In the genomic region with DNA sequence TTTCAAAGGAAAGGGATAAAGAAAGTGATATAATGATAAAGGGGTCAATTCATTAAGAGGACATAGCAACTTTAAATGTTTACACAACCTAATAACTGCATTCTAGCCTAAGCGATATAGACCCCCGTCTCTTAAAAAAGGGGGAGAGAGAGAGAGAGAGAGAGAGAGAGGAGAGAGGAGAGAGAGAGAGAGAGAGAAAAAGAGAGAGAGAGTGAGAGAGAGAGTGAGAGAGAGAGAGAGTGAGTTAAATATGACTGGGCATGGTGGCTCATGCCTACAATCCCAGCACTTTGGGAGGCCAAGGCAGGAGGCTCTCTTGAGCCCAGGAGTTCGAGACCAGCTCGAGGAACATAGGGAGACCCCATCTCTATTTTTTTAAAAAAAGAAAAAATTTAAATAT, we compare ENCODE assay signal across 23 cellular contexts.
DNase-seq lines count a peak whose midpoint lies in the region; ATAC-seq and TF ChIP-seq lines count a peak whose summit lies in the region.
"Had no signal": no experiment of that assay in that cellular context is flagged by ENCODE, and none has a peak within 500 bp of the region (broad histone marks: within the 10 kb centered on the region; RNA-seq: fewer than 3 reads in every experiment).

No MANE protein-coding gene starts in this region.

- no peak for TF ChIP-seq CTCF in HEK293 (tag by site-specific recombination; IDR thresholded peaks at IDR 0.05)

- no peak overlapping the region for H3K27ac ChIP-seq in HEK293 (ENCODE audit: extremely low read depth, low read depth, low read length)
- H3K27ac ChIP-seq: BLaER1 had no signal

- H3K27ac Mint-ChIP-seq in activated naive CD4-positive, alpha-beta T cell treated with anti-CD3 and anti-CD28 coated beads, Interleukin-2, amount 50 U/mL, for 24 hours, result peak overlapping the region; percentile 52
- H3K27ac Mint-ChIP-seq in activated naive CD4-positive, alpha-beta T cell treated with anti-CD3 and anti-CD28 coated beads, Interleukin-2, amount 50 U/mL, for 72 hours, result peak overlapping the region in 1 of 2 donors; percentile 78
- H3K27ac Mint-ChIP-seq in central memory CD8-positive, alpha-beta T cell (ENCODE audit: low read depth), result peak overlapping the region; percentile 73
- H3K27ac Mint-ChIP-seq in stimulated activated memory B cell treated with anti-CD40 and anti-IgM and Interleukin-4, amounts not matched to agents 10 μg/mL and 1 μg/mL and 100 μg/mL, for 72 hours, result peak overlapping the region; percentile 48
- H3K27ac Mint-ChIP-seq: GM23338, HFFc6 had no signal

- H3K36me3 Mint-ChIP-seq in activated naive CD4-positive, alpha-beta T cell treated with anti-CD3 and anti-CD28 coated beads, Interleukin-2, amount 50 U/mL, for 24 hours, result peaks cover 30% of the 10 kb centered on the region
- peaks cover 25 to 38% of the 10 kb centered on the region in 2 donors for H3K36me3 Mint-ChIP-seq in activated naive CD4-positive, alpha-beta T cell treated with anti-CD3 and anti-CD28 coated beads, Interleukin-2, amount 50 U/mL, for 72 hours
- peaks cover 82% of the 10 kb centered on the region for H3K36me3 Mint-ChIP-seq in central memory CD8-positive, alpha-beta T cell (ENCODE audit: insufficient read depth)
- peaks cover 83% of the 10 kb centered on the region for H3K36me3 Mint-ChIP-seq in stimulated activated memory B cell treated with anti-CD40 and anti-IgM and Interleukin-4, amounts not matched to agents 10 μg/mL and 1 μg/mL and 100 μg/mL, for 72 hours

- DNase-seq in activated naive CD4-positive, alpha-beta T cell treated with anti-CD3 and anti-CD28 coated beads, Interleukin-2, amount 50 U/mL, for 72 hours (ENCODE audit: low spot score in 2 of 2), result no peak
- DNase-seq in central memory CD8-positive, alpha-beta T cell (ENCODE audit: low spot score in 2 of 2), result no peak
- DNase-seq in NCI-H146 treated with DMSO at 0.1 percent for 48 hours (lab: John Stamatoyannopoulos, UW; ENCODE audit: unreplicated experiment), result no peak
- DNase-seq: CD4-positive, CD25-positive, alpha-beta regulatory T cell; DMS53; H9; HFFc6; KBM-7; MV-4-11; NCI-H1105; NCI-H1436 treated with DMSO at 0.1 percent for 48 hours; NCI-H1930; NCI-H2107; NCI-H446; NCI-H524 treated with DMSO at 0.1 percent for 48 hours; NCI-H774; SIG-M5 had no signal

- POLR2A ChIA-PET in HEK293 (lab: Yijun Ruan, JAX), result no interaction called here

- CTCF ChIA-PET in HEK293 (lab: Yijun Ruan, JAX), result interaction anchor here (1.1 kb wide), 1 partner anchor 9 kb away, joined by 5 read pairs; no protein-coding TSS in a partner anchor

- H3K4me3 ChIP-seq in HEK293 (ENCODE audit: low read depth, low read length), result no peak overlapping the region
- H3K4me3 ChIP-seq: BLaER1, GM23338 had no signal

- no peaks in the 10 kb centered on the region for H3K9me3 ChIP-seq in HEK293 (ENCODE audit: control insufficient read depth, insufficient read depth, low read depth, low read length)
- H3K9me3 ChIP-seq: BLaER1 had no signal

- peaks cover 8 to 92% of the 10 kb centered on the region in 2 experiments; a peak in 2 of 3 replicates for H3K36me3 ChIP-seq in HEK293 (ENCODE audit: control insufficient read depth in 2 of 2, insufficient read depth in 1 of 2, low read length in 2 of 2)

- H3K9me3 Mint-ChIP-seq in activated naive CD4-positive, alpha-beta T cell treated with anti-CD3 and anti-CD28 coated beads, Interleukin-2, amount 50 U/mL, for 24 hours, result no peaks in the 10 kb centered on the region
- no peaks in the 10 kb centered on the region for H3K9me3 Mint-ChIP-seq in activated naive CD4-positive, alpha-beta T cell treated with anti-CD3 and anti-CD28 coated beads, Interleukin-2, amount 50 U/mL, for 72 hours
- H3K9me3 Mint-ChIP-seq in central memory CD8-positive, alpha-beta T cell, result no peaks in the 10 kb centered on the region
- H3K9me3 Mint-ChIP-seq in stimulated activated memory B cell treated with anti-CD40 and anti-IgM and Interleukin-4, amounts not matched to agents 10 μg/mL and 1 μg/mL and 100 μg/mL, for 72 hours, result no peaks in the 10 kb centered on the region
- H3K9me3 Mint-ChIP-seq: CD4-positive, CD25-positive, alpha-beta regulatory T cell; GM23338; H9; HFFc6 had no signal

- no peaks in the 10 kb centered on the region for H3K4me1 ChIP-seq in HEK293 (ENCODE audit: control insufficient read depth, insufficient read depth, low read length)
- H3K4me1 ChIP-seq: BLaER1 had no signal

- H3K4me3 Mint-ChIP-seq in activated naive CD4-positive, alpha-beta T cell treated with anti-CD3 and anti-CD28 coated beads, Interleukin-2, amount 50 U/mL, for 24 hours, result no peak overlapping the region
- no peak overlapping the region for H3K4me3 Mint-ChIP-seq in central memory CD8-positive, alpha-beta T cell
- H3K4me3 Mint-ChIP-seq in stimulated activated memory B cell treated with anti-CD40 and anti-IgM and Interleukin-4, amounts not matched to agents 10 μg/mL and 1 μg/mL and 100 μg/mL, for 72 hours, result no peak overlapping the region
- H3K4me3 Mint-ChIP-seq: CD4-positive, CD25-positive, alpha-beta regulatory T cell; GM23338; H9; HFFc6 had no signal

- no peaks in the 10 kb centered on the region for H3K27me3 Mint-ChIP-seq in activated naive CD4-positive, alpha-beta T cell treated with anti-CD3 and anti-CD28 coated beads, Interleukin-2, amount 50 U/mL, for 24 hours
- H3K27me3 Mint-ChIP-seq in central memory CD8-positive, alpha-beta T cell, result no peaks in the 10 kb centered on the region
- no peaks in the 10 kb centered on the region for H3K27me3 Mint-ChIP-seq in stimulated activated memory B cell treated with anti-CD40 and anti-IgM and Interleukin-4, amounts not matched to agents 10 μg/mL and 1 μg/mL and 100 μg/mL, for 72 hours
- H3K27me3 Mint-ChIP-seq: CD4-positive, CD25-positive, alpha-beta regulatory T cell had no signal

- no peak for ATAC-seq in activated naive CD4-positive, alpha-beta T cell treated with anti-CD3 and anti-CD28 coated beads, Interleukin-2, amount 50 U/mL, for 72 hours
- no peak for ATAC-seq in central memory CD8-positive, alpha-beta T cell (replicated peaks; ENCODE audit: extremely low read depth, poor library complexity, severe bottlenecking)
- ATAC-seq in stimulated activated memory B cell treated with anti-CD40 and anti-IgM and Interleukin-4, amounts not matched to agents 10 μg/mL and 1 μg/mL and 100 μg/mL, for 72 hours, result no peak
- ATAC-seq in HG03378 (IDR thresholded peaks at IDR 0.05; ENCODE audit: unreplicated experiment), result no peak
- ATAC-seq: GM23338 had no signal

- no peaks in the 10 kb centered on the region for H3K4me1 Mint-ChIP-seq in activated naive CD4-positive, alpha-beta T cell treated with anti-CD3 and anti-CD28 coated beads, Interleukin-2, amount 50 U/mL, for 24 hours
- peaks cover 31% of the 10 kb centered on the region for H3K4me1 Mint-ChIP-seq in central memory CD8-positive, alpha-beta T cell
- H3K4me1 Mint-ChIP-seq in stimulated activated memory B cell treated with anti-CD40 and anti-IgM and Interleukin-4, amounts not matched to agents 10 μg/mL and 1 μg/mL and 100 μg/mL, for 72 hours, result no peaks in the 10 kb centered on the region
- H3K4me1 Mint-ChIP-seq: GM23338, H9 had no signal

TF ChIP-seq in HEK293, 187 proteins besides CTCF, POLR2A, EP300 and RAD21:
- TF ChIP-seq ZNF544 (tag by site-specific recombination; IDR thresholded peaks at IDR 0.05) (no peak), ZNF366 (tag by site-specific recombination; conservative IDR thresholded peaks at IDR 0.05) (peak; percentile 26; the same call in 1 of the 2 replicates), ZSCAN5A (tag by site-specific recombination; IDR thresholded peaks at IDR 0.05) (no peak), ZNF596 (tag by site-specific recombination; IDR thresholded peaks at IDR 0.05) (peak; percentile 99), PRDM1 (tag by site-specific recombination; IDR thresholded peaks at IDR 0.05) (peak; percentile 94)
